9 cellular contexts compared by ENCODE assay signal in the genomic region with DNA sequence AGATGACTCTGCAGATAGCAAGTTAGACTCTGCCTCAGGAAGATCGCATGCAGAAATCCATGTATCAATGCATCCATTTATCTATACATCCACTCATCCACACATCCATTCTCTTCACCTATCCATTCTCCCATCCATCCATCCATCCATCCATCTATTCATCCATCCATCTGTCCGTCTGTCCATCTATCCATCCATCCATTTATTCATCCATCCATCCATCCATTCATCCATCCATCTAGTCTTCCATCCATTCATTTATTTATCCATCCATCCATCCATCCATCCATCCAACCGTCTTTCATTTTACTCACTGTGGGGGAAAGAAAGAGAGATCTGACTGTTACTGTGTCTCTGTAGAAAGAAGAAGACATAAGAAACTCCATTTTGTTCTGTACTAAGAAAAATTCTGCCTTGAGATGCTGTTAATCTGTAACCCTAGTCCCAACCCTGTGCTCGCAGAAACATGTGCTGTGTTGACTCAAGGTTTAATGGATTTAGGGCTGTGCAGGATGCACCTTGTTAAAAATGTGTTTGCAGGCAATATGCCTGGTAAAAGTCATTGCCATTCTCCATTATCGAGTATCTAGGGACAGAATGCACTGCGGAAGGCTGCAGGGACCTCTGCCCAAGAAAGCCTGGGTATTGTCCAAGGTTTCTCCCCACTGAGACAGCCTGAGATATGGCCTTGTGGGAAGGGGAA. TPM values are rescaled to one million over a fixed set of nuclear protein-coding genes. Genes with fewer than 3 reads are reported as not detected.
DNase-seq lines count a peak whose midpoint lies in the region; ATAC-seq and TF ChIP-seq lines count a peak whose summit lies in the region.
"Not testable (repeated sequence)": the region's sequence is repeated elsewhere in the genome, so short reads cannot be mapped to it uniquely, and the experiment has no call there.
"Had no signal": no experiment of that assay in that cellular context is flagged by ENCODE, and none has a peak within 500 bp of the region (broad histone marks: within the 10 kb centered on the region; RNA-seq: fewer than 3 reads in every experiment).

No MANE protein-coding gene starts in this region.

- H3K27me3 ChIP-seq in CD4-positive, CD25-positive, alpha-beta regulatory T cell (ENCODE audit: control insufficient read depth, insufficient read depth, low read length); HL-60 (ENCODE audit: insufficient read depth, poor library complexity, severe bottlenecking); colonic mucosa: not testable (repeated sequence)

- not testable (repeated sequence) for H3K27me3 Mint-ChIP-seq in CD4-positive, CD25-positive, alpha-beta regulatory T cell; WTC11 (ENCODE audit: low read depth); activated T-cell treated with anti-CD3 and anti-CD28 coated beads, Interleukin-2, amount 50 U/mL, for 24 hours; memory B cell

- intact Hi-C loops in colonic mucosa (cut with DNase I) = not testable (repeated sequence)

- peak overlapping the region in 1 of 2 donors; percentile 74 for H3K9ac ChIP-seq in colonic mucosa (ENCODE audit: low read depth in 2 of 2, low read length in 2 of 2)

- not testable (repeated sequence) for H3K9me3 Mint-ChIP-seq in CD4-positive, CD25-positive, alpha-beta regulatory T cell; WTC11; activated T-cell treated with anti-CD3 and anti-CD28 coated beads, Interleukin-2, amount 50 U/mL, for 24 hours; memory B cell; stimulated activated effector memory CD8-positive, alpha-beta T cell treated with anti-CD3 and anti-CD28 coated beads, Interleukin-12 subunit alpha, Interleukin-12 subunit beta, amount 100 ng/mL, for 72 hours

- H3K27ac Mint-ChIP-seq in CD4-positive, CD25-positive, alpha-beta regulatory T cell = peak overlapping the region; percentile 77 to 96 (median 89)
- H3K27ac Mint-ChIP-seq in WTC11 (peak overlapping the region; percentile 32), memory B cell (peak overlapping the region; percentile 91)
- H3K27ac Mint-ChIP-seq in activated T-cell treated with anti-CD3 and anti-CD28 coated beads, Interleukin-2, amount 50 U/mL, for 24 hours = peak overlapping the region; percentile 0
- H3K27ac Mint-ChIP-seq in stimulated activated effector memory CD8-positive, alpha-beta T cell treated with anti-CD3 and anti-CD28 coated beads, Interleukin-12 subunit alpha, Interleukin-12 subunit beta, amount 100 ng/mL, for 72 hours = peak overlapping the region; percentile 14

- peaks cover 37% of the 10 kb centered on the region for H3K36me3 Mint-ChIP-seq in CD4-positive, CD25-positive, alpha-beta regulatory T cell
- H3K36me3 Mint-ChIP-seq in WTC11 = peaks cover 39% of the 10 kb centered on the region
- peaks cover 31% of the 10 kb centered on the region for H3K36me3 Mint-ChIP-seq in activated T-cell treated with anti-CD3 and anti-CD28 coated beads, Interleukin-2, amount 50 U/mL, for 24 hours (ENCODE audit: low read depth)
- H3K36me3 Mint-ChIP-seq in memory B cell = peaks cover 27% of the 10 kb centered on the region
- peaks cover 37% of the 10 kb centered on the region for H3K36me3 Mint-ChIP-seq in stimulated activated effector memory CD8-positive, alpha-beta T cell treated with anti-CD3 and anti-CD28 coated beads, Interleukin-12 subunit alpha, Interleukin-12 subunit beta, amount 100 ng/mL, for 72 hours

- POLR2A ChIA-PET in WTC11 (lab: Charles Lee) = not testable (repeated sequence)

- H3K4me3 Mint-ChIP-seq in CD4-positive, CD25-positive, alpha-beta regulatory T cell = peak overlapping the region in 3 of 4 donors; percentile 47 to 95 (median 69)
- not testable (repeated sequence) for H3K4me3 Mint-ChIP-seq in WTC11; activated T-cell treated with anti-CD3 and anti-CD28 coated beads, Interleukin-2, amount 50 U/mL, for 24 hours; stimulated activated effector memory CD8-positive, alpha-beta T cell treated with anti-CD3 and anti-CD28 coated beads, Interleukin-12 subunit alpha, Interleukin-12 subunit beta, amount 100 ng/mL, for 72 hours
- H3K4me3 Mint-ChIP-seq in memory B cell = peak overlapping the region; percentile 10

- not testable (repeated sequence) for ATAC-seq in CD4-positive, CD25-positive, alpha-beta regulatory T cell (ENCODE audit: low read depth in 2 of 2); WTC11; memory B cell (ENCODE audit: low read depth); stimulated activated effector memory CD8-positive, alpha-beta T cell treated with anti-CD3 and anti-CD28 coated beads, Interleukin-12 subunit alpha, Interleukin-12 subunit beta, amount 100 ng/mL, for 72 hours

- not testable (repeated sequence) for TF ChIP-seq CTCF in HL-60 (IDR thresholded peaks at IDR 0.05; ENCODE audit: insufficient read depth, low read length); WTC11 (IDR thresholded peaks at IDR 0.05); colonic mucosa (IDR thresholded peaks at IDR 0.05)

- peaks cover 70% of the 10 kb centered on the region for H3K4me1 ChIP-seq in CD4-positive, CD25-positive, alpha-beta regulatory T cell (ENCODE audit: control insufficient read depth, insufficient read depth, low read length, poor library complexity, severe bottlenecking)
- peaks cover 21% of the 10 kb centered on the region for H3K4me1 ChIP-seq in colonic mucosa

- H3K4me1 Mint-ChIP-seq in CD4-positive, CD25-positive, alpha-beta regulatory T cell = peaks cover 18 to 89% (median 58%) of the 10 kb centered on the region in 4 donors
- H3K4me1 Mint-ChIP-seq in WTC11 = peaks cover 13% of the 10 kb centered on the region
- peaks cover 81% of the 10 kb centered on the region for H3K4me1 Mint-ChIP-seq in activated T-cell treated with anti-CD3 and anti-CD28 coated beads, Interleukin-2, amount 50 U/mL, for 24 hours (ENCODE audit: low read depth)
- H3K4me1 Mint-ChIP-seq in memory B cell = peaks cover 55% of the 10 kb centered on the region
- H3K4me1 Mint-ChIP-seq in stimulated activated effector memory CD8-positive, alpha-beta T cell treated with anti-CD3 and anti-CD28 coated beads, Interleukin-12 subunit alpha, Interleukin-12 subunit beta, amount 100 ng/mL, for 72 hours = peaks cover 81% of the 10 kb centered on the region

- not testable (repeated sequence) for H3K9me3 ChIP-seq in CD4-positive, CD25-positive, alpha-beta regulatory T cell (ENCODE audit: control insufficient read depth in 2 of 2, low read length in 2 of 2); colonic mucosa

- peak overlapping the region; percentile 76 for H3K27ac ChIP-seq in CD4-positive, CD25-positive, alpha-beta regulatory T cell (ENCODE audit: insufficient read depth, low read length, poor library complexity, severe bottlenecking)
- H3K27ac ChIP-seq in HL-60 (replicated peaks) (peak overlapping the region; percentile 64), colonic mucosa (peak overlapping the region; percentile 81)

- CTCF ChIA-PET in WTC11 (lab: Charles Lee) = interaction anchor here (0.9 kb wide), 1 partner anchor 41 kb away, joined by 3 read pairs; no protein-coding TSS in a partner anchor

- DNase-seq in CD4-positive, CD25-positive, alpha-beta regulatory T cell; HL-60 (ENCODE audit: low read depth in 1 of 2, low spot score in 1 of 2); WTC11 (ENCODE audit: low spot score); activated T-cell treated with anti-CD3 and anti-CD28 coated beads, Interleukin-2, amount 50 U/mL, for 24 hours; memory B cell (ENCODE audit: low spot score in 2 of 2); stimulated activated effector memory CD8-positive, alpha-beta T cell treated with anti-CD3 and anti-CD28 coated beads, Interleukin-12 subunit alpha, Interleukin-12 subunit beta, amount 100 ng/mL, for 72 hours (ENCODE audit: low spot score in 2 of 2): not testable (repeated sequence)
- peak; percentile 71 for DNase-seq in colonic mucosa

- peaks cover 26% of the 10 kb centered on the region for H3K36me3 ChIP-seq in CD4-positive, CD25-positive, alpha-beta regulatory T cell (ENCODE audit: control insufficient read depth, insufficient read depth, low read length)
- not testable (repeated sequence) for H3K36me3 ChIP-seq in colonic mucosa

- not testable (repeated sequence) for H3K4me3 ChIP-seq in CD4-positive, CD25-positive, alpha-beta regulatory T cell (ENCODE audit: low read depth, low read length); HL-60 (replicated peaks; ENCODE audit: insufficient read depth, low read length)
- H3K4me3 ChIP-seq in colonic mucosa = peak overlapping the region; percentile 4

RNA-seq across cellular contexts. Expression of gene C16orf54, which starts 5.7 kb away (rescaled TPM):
- 89.4 TPM for total RNA-seq in CD4-positive, CD25-positive, alpha-beta regulatory T cell
- 10 to 100 TPM; 31.4 to 84.9 (median 57.2) TPM for polyA plus RNA-seq in CD4-positive, CD25-positive, alpha-beta regulatory T cell
- total RNA-seq in WTC11 (2021) = 0.09 to 0.14 TPM (median 0.11 TPM) in 3 replicates
- total RNA-seq in colonic mucosa = 1 to 10 TPM; 1.7 TPM
- total RNA-seq: GM23248 had no signal
- polyA plus RNA-seq: GM23248 had no signal

RNA-seq across cellular contexts. Expression of gene ZG16, which starts 38.0 kb away (rescaled TPM):
- total RNA-seq in CD4-positive, CD25-positive, alpha-beta regulatory T cell = not detected
- polyA plus RNA-seq in CD4-positive, CD25-positive, alpha-beta regulatory T cell = not detected
- not detected in 3 replicates for total RNA-seq in WTC11 (2021)
- total RNA-seq in colonic mucosa = 100 to 1,000 TPM; 280 to 758 TPM
- total RNA-seq: GM23248, Right ventricle myocardium inferior had no signal
- polyA plus RNA-seq: GM23248 had no signal

RNA-seq across cellular contexts. Expression of gene KIF22, which starts 50.5 kb away (rescaled TPM):
- total RNA-seq in CD4-positive, CD25-positive, alpha-beta regulatory T cell = 89.1 TPM
- 10 to 100 TPM; 49.4 to 65.1 (median 56.1) TPM for polyA plus RNA-seq in CD4-positive, CD25-positive, alpha-beta regulatory T cell
- total RNA-seq in WTC11 (2021) (165 to 182 TPM (median 175 TPM) in 3 replicates), colonic mucosa (100 to 1,000 TPM in 1 of 2 donors, 10 to 100 TPM in 1; 60.7 to 150 TPM)

Comparison
In these comparisons a context has a peak if more than half of its experiments do, and no peak if none do; other contexts are left out.
1. H3K27ac Mint-ChIP-seq: peak in every context shown above with its lines; median percentile 91 in memory B cell; 89 in CD4-positive, CD25-positive, alpha-beta regulatory T cell; 32 in WTC11; 14 in stimulated activated effector memory CD8-positive, alpha-beta T cell treated with anti-CD3 and anti-CD28 coated beads, Interleukin-12 subunit alpha, Interleukin-12 subunit beta, amount 100 ng/mL, for 72 hours; 0 in activated T-cell treated with anti-CD3 and anti-CD28 coated beads, Interleukin-2, amount 50 U/mL, for 24 hours.
2. RNA of gene C16orf54, which starts 5.7 kb away (total RNA-seq): 89.4 TPM in CD4-positive, CD25-positive, alpha-beta regulatory T cell (single experiment); 1.7 TPM in colonic mucosa and 0.09 to 0.14 TPM in WTC11; every median in the first group is over 10 times any median in the second.
3. RNA of gene ZG16, which starts 38.0 kb away (total RNA-seq): 280 to 758 TPM in colonic mucosa; not detected in CD4-positive, CD25-positive, alpha-beta regulatory T cell (single experiment) and not detected in WTC11; every median in the first group is over 100 times any median in the second.
4. Peak in every context shown above with its lines, with median percentiles within 50 percentile points of each other: H3K27ac ChIP-seq.